In the genomic region with DNA sequence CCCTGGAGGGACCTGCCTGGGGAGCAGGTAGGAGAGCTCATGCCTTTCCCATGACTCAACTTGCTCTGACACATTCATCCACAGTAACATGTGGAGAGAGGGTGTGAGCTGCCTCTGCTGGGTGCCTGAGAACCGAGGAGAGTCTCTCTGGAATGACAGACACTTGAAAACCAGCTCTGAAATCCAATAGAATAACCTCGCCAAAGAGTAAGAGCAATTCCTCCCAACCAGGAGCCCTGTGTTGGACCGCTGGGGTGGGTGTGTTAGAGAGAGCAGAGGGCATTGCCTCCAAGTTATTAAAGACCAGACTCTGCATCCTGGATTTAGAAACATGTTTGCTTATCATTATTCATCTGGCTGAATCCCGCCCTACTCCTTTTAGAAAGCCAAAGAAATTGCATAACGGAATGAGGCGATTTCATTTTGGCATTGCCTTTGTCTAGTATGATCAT, we compare ENCODE assay signal across 1 cellular context.
A peak's percentile ranks its signal among the peaks of the same experiment; 100 is the strongest.
TF ChIP-seq lines count a peak whose summit lies in the region.

No MANE protein-coding gene starts in this region.

TF ChIP-seq in A549, 52 proteins besides CTCF, POLR2A, EP300 and RAD21 (continued from another document):
- 0 out of 3 replicates have a peak, but pooled peaks have one; percentile 31 for TF ChIP-seq BCL3 (IDR thresholded peaks at IDR 0.05)
- peak; percentile 91 for TF ChIP-seq HOXB5 (CRISPR knock-in tag; IDR thresholded peaks at IDR 0.05)
- TF ChIP-seq JUNB (IDR thresholded peaks at IDR 0.05) = peak; percentile 43
